ENCODE assay signal across 13 cellular contexts in genomic region chr10:75143353-75143752, GRCh38. TPM values are rescaled to one million over a fixed set of nuclear protein-coding genes. Genes with fewer than 3 reads are reported as not detected.
DNase-seq lines count a peak whose midpoint lies in the region; ATAC-seq and TF ChIP-seq lines count a peak whose summit lies in the region.
"Had no signal": no experiment of that assay in that cellular context is flagged by ENCODE, and none has a peak within 500 bp of the region (broad histone marks: within the 10 kb centered on the region; RNA-seq: fewer than 3 reads in every experiment).

No MANE protein-coding gene starts in this region.

- TF ChIP-seq CTCF in fibroblast of the aortic adventitia (IDR thresholded peaks at IDR 0.05; ENCODE audit: insufficient read depth, low read length) = no peak

- DNase-seq in A172 (ENCODE audit: low spot score) = peak; percentile 10
- peak; percentile 23 for DNase-seq in GM03348 (ENCODE audit: low spot score)
- peak; percentile 42 for DNase-seq in amniotic epithelial cell (ENCODE audit: low read depth)
- peak; percentile 45 for DNase-seq in fibroblast of the aortic adventitia (ENCODE audit: low read depth)
- no peak for DNase-seq in COLO829 (ENCODE audit: low spot score)
- no peak for DNase-seq in NK-92 (lab: John Stamatoyannopoulos, UW; ENCODE audit: unreplicated experiment)
- DNase-seq: activated gamma-delta T cell treated with Interleukin-2 at 50 U/mL for 16 hours, MM.1S, NCI-H774, T-helper 2 cell had no signal

- no peak overlapping the region for H3K4me3 ChIP-seq in fibroblast of the aortic adventitia (ENCODE audit: low read depth, low read length)
- H3K4me3 ChIP-seq: BLaER1 had no signal

- ATAC-seq in HG03378 (IDR thresholded peaks at IDR 0.05; ENCODE audit: unreplicated experiment) (no peak), HG03354 (IDR thresholded peaks at IDR 0.05; ENCODE audit: poor library complexity, severe bottlenecking, unreplicated experiment) (no peak)

RNA-seq across cellular contexts. Expression of gene SAMD8, which starts 31.9 kb away (rescaled TPM):
- total RNA-seq in A172 (2014; rRNA removed; shearing (Covaris generic)) = 13.0 and 18.4 TPM in 2 replicates
- total RNA-seq in fibroblast of the aortic adventitia (ENCODE audit: low replicate concordance) = 29.3 and 38.1 TPM in 2 replicates

Comparison
In these comparisons a context has a peak if more than half of its experiments do, and no peak if none do; other contexts are left out.
1. DNase-seq: peak in A172 (single experiment), GM03348 (single experiment), amniotic epithelial cell (single experiment) and fibroblast of the aortic adventitia (single experiment); none in COLO829 (single experiment) and NK-92 (single experiment).